In the genomic region with DNA sequence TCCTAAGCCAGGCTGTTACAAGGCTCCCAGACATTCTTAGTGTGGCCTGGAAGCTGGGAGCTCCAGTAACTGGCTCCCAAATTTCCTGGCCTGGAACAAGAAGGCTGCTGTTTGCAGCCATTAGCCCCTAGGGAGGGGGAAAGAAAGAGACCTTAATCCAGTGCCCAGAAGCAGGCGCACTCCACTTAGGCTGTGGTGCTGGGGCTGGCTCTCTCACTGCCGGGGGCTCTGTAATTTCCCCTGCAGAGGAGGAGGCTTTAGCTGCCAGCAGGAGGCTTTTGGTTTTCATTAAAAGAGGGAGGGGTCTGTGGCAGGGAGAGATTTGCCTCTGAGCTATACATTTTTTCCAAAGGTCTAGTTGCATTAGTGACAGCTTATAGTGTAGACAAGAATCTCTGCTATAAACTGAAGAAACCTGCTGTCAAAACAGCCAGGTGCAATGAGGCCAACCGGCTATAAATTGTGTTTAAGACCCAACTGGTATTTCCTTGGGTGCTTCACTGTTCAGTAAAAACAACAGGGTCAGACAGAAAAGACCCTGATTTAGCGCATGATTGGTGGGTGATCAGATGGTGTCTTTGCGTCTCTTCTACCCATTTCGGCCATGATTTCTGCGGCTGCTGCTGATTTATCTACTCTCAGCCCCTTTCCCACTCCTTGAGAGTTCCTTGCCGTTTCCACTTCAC, we compare ENCODE assay signal across 19 cellular contexts.
DNase-seq lines count a peak whose midpoint lies in the region; ATAC-seq and TF ChIP-seq lines count a peak whose summit lies in the region.
"Had no signal": no experiment of that assay in that cellular context is flagged by ENCODE, and none has a peak within 500 bp of the region (broad histone marks: within the 10 kb centered on the region; RNA-seq: fewer than 3 reads in every experiment).

No MANE protein-coding gene starts in this region.

- intact Hi-C loops in dorsolateral prefrontal cortex (cut with DNase I): no loop called here
- intact Hi-C loops in CD8-positive, alpha-beta T cell (cut with DNase I, micrococcal nuclease): no loop called here

- no peak overlapping the region for H3K4me3 ChIP-seq in dorsolateral prefrontal cortex
- no peak overlapping the region for H3K4me3 ChIP-seq in CD8-positive, alpha-beta T cell (ENCODE audit: low read depth, low read length)
- H3K4me3 ChIP-seq: upper lobe of right lung had no signal

- H3K36me3 Mint-ChIP-seq in nephron progenitor cell (ENCODE audit: low read depth): peaks cover 6% of the 10 kb centered on the region
- no peaks in the 10 kb centered on the region for H3K36me3 Mint-ChIP-seq in activated CD4-positive, alpha-beta T cell treated with anti-CD3 and anti-CD28 coated beads, Interleukin-2, amount 10 ng/mL, durations not matched to agents 7 days and 5 days (ENCODE audit: low read depth)
- H3K36me3 Mint-ChIP-seq in activated T-cell treated with anti-CD3 and anti-CD28 coated beads, Interleukin-2, amount 50 U/mL, for 4 hours (ENCODE audit: insufficient read depth): peaks cover 13% of the 10 kb centered on the region
- peaks cover 20% of the 10 kb centered on the region for H3K36me3 Mint-ChIP-seq in CD8-positive, alpha-beta T cell

- peaks cover 77% of the 10 kb centered on the region for H3K4me1 Mint-ChIP-seq in nephron progenitor cell
- peaks cover 14% of the 10 kb centered on the region for H3K4me1 Mint-ChIP-seq in activated CD4-positive, alpha-beta T cell treated with anti-CD3 and anti-CD28 coated beads, Interleukin-2, amount 10 ng/mL, durations not matched to agents 7 days and 5 days
- H3K4me1 Mint-ChIP-seq in activated T-cell treated with anti-CD3 and anti-CD28 coated beads, Interleukin-2, amount 50 U/mL, for 4 hours (ENCODE audit: low read depth): peaks cover 8% of the 10 kb centered on the region
- peaks cover 13% of the 10 kb centered on the region for H3K4me1 Mint-ChIP-seq in CD8-positive, alpha-beta T cell (ENCODE audit: low read depth)

- ATAC-seq in HG02610 (IDR thresholded peaks at IDR 0.05; ENCODE audit: unreplicated experiment): no peak
- ATAC-seq in activated T-cell treated with anti-CD3 and anti-CD28 coated beads, Interleukin-2, amount 50 U/mL, for 4 hours: no peak
- no peak for ATAC-seq in CD8-positive, alpha-beta T cell
- ATAC-seq: upper lobe of right lung had no signal

- peak overlapping the region; percentile 42 for H3K4me3 Mint-ChIP-seq in nephron progenitor cell
- no peak overlapping the region for H3K4me3 Mint-ChIP-seq in activated CD4-positive, alpha-beta T cell treated with anti-CD3 and anti-CD28 coated beads, Interleukin-2, amount 10 ng/mL, durations not matched to agents 7 days and 5 days
- H3K4me3 Mint-ChIP-seq in activated T-cell treated with anti-CD3 and anti-CD28 coated beads, Interleukin-2, amount 50 U/mL, for 4 hours: no peak overlapping the region
- H3K4me3 Mint-ChIP-seq in CD8-positive, alpha-beta T cell: no peak overlapping the region

- H3K27me3 ChIP-seq in dorsolateral prefrontal cortex: no peaks in the 10 kb centered on the region
- no peaks in the 10 kb centered on the region for H3K27me3 ChIP-seq in CD8-positive, alpha-beta T cell (ENCODE audit: insufficient read depth, low read length)
- H3K27me3 ChIP-seq: upper lobe of right lung had no signal

- no peaks in the 10 kb centered on the region for H3K36me3 ChIP-seq in CD8-positive, alpha-beta T cell (ENCODE audit: insufficient read depth, low read length)
- H3K36me3 ChIP-seq: upper lobe of right lung had no signal

- H3K9me3 Mint-ChIP-seq in nephron progenitor cell: no peaks in the 10 kb centered on the region
- no peaks in the 10 kb centered on the region for H3K9me3 Mint-ChIP-seq in activated CD4-positive, alpha-beta T cell treated with anti-CD3 and anti-CD28 coated beads, Interleukin-2, amount 10 ng/mL, durations not matched to agents 7 days and 5 days
- no peaks in the 10 kb centered on the region for H3K9me3 Mint-ChIP-seq in activated T-cell treated with anti-CD3 and anti-CD28 coated beads, Interleukin-2, amount 50 U/mL, for 4 hours
- H3K9me3 Mint-ChIP-seq in CD8-positive, alpha-beta T cell: no peaks in the 10 kb centered on the region

- CTCF ChIA-PET in activated CD4-positive, alpha-beta T cell treated with anti-CD3 and anti-CD28 coated beads, Interleukin-2, amount 10 ng/mL, durations not matched to agents 7 days and 5 days (lab: Charles Lee): no interaction called here
- CTCF ChIA-PET in CD8-positive, alpha-beta T cell (lab: Charles Lee): no interaction called here

- peak overlapping the region; percentile 96 for H3K27ac Mint-ChIP-seq in nephron progenitor cell
- H3K27ac Mint-ChIP-seq in activated CD4-positive, alpha-beta T cell treated with anti-CD3 and anti-CD28 coated beads, Interleukin-2, amount 10 ng/mL, durations not matched to agents 7 days and 5 days: no peak overlapping the region
- H3K27ac Mint-ChIP-seq in CD8-positive, alpha-beta T cell: no peak overlapping the region

- peaks cover 13% of the 10 kb centered on the region for H3K4me1 ChIP-seq in CD8-positive, alpha-beta T cell (ENCODE audit: insufficient read depth, low read length)
- H3K4me1 ChIP-seq: upper lobe of right lung had no signal

- POLR2A ChIA-PET in activated CD4-positive, alpha-beta T cell treated with anti-CD3 and anti-CD28 coated beads, Interleukin-2, amount 10 ng/mL, durations not matched to agents 7 days and 5 days (lab: Charles Lee): no interaction called here
- POLR2A ChIA-PET in CD8-positive, alpha-beta T cell (lab: Charles Lee): no interaction called here

- H3K27me3 Mint-ChIP-seq in nephron progenitor cell (ENCODE audit: low read depth, poor library complexity): peaks cover 6% of the 10 kb centered on the region
- H3K27me3 Mint-ChIP-seq in activated CD4-positive, alpha-beta T cell treated with anti-CD3 and anti-CD28 coated beads, Interleukin-2, amount 10 ng/mL, durations not matched to agents 7 days and 5 days: peaks cover 3% of the 10 kb centered on the region
- H3K27me3 Mint-ChIP-seq in activated T-cell treated with anti-CD3 and anti-CD28 coated beads, Interleukin-2, amount 50 U/mL, for 4 hours (ENCODE audit: low read depth): no peaks in the 10 kb centered on the region
- peaks cover 5% of the 10 kb centered on the region for H3K27me3 Mint-ChIP-seq in CD8-positive, alpha-beta T cell (ENCODE audit: low read depth)

- DNase-seq in D341Med (ENCODE audit: low spot score) (peak; percentile 40), NCI-H2227 (lab: John Stamatoyannopoulos, UW; ENCODE audit: unreplicated experiment) (peak; percentile 20), dorsolateral prefrontal cortex (no peak), nephron progenitor cell (peak; percentile 43)
- no peak for DNase-seq in activated CD4-positive, alpha-beta T cell treated with anti-CD3 and anti-CD28 coated beads, Interleukin-2, amount 10 ng/mL, durations not matched to agents 7 days and 5 days
- DNase-seq in activated T-cell treated with anti-CD3 and anti-CD28 coated beads, Interleukin-2, amount 50 U/mL, for 4 hours: no peak
- DNase-seq in CD8-positive, alpha-beta T cell: no peak
- DNase-seq: activated CD4-positive, alpha-beta T cell treated with anti-CD3 and anti-CD28 coated beads for 4 hours; activated gamma-delta T cell treated with Interleukin-2 at 50 U/mL for 16 hours; amniotic stem cell; cerebellar nuclear complex; NCI-H1092; NCI-H2029 treated with DMSO at 0.1 percent for 48 hours; NCI-H526; nucleus accumbens; stimulated activated naive CD4-positive, alpha-beta T cell; upper lobe of right lung had no signal

- no peaks in the 10 kb centered on the region for H3K9me3 ChIP-seq in CD8-positive, alpha-beta T cell (ENCODE audit: low read length)
- H3K9me3 ChIP-seq: upper lobe of right lung had no signal

- TF ChIP-seq CTCF in dorsolateral prefrontal cortex (IDR thresholded peaks at IDR 0.05 in 54 of 56, conservative IDR thresholded peaks at IDR 0.05 in 2 of 56; ENCODE audit: low read depth in 1 of 56, partially characterized antibody in 56 of 56) (no peak), nephron progenitor cell (IDR thresholded peaks at IDR 0.05) (no peak)
- no peak for TF ChIP-seq CTCF in CD8-positive, alpha-beta T cell (IDR thresholded peaks at IDR 0.05)

- H3K27ac ChIP-seq in dorsolateral prefrontal cortex: peak overlapping the region in 50 of 59 donors; percentile 2 to 83 (median 53)
- no peak overlapping the region for H3K27ac ChIP-seq in CD8-positive, alpha-beta T cell (ENCODE audit: low read depth, low read length)
- H3K27ac ChIP-seq: KMS-11, upper lobe of right lung had no signal

Comparison
In these comparisons a context has a peak if more than half of its experiments do, and no peak if none do; other contexts are left out.
1. DNase-seq: peak in D341Med (single experiment), NCI-H2227 (single experiment) and nephron progenitor cell (single experiment); none in dorsolateral prefrontal cortex (0 of 10), activated CD4-positive, alpha-beta T cell treated with anti-CD3 and anti-CD28 coated beads, Interleukin-2, amount 10 ng/mL, durations not matched to agents 7 days and 5 days (single experiment), activated T-cell treated with anti-CD3 and anti-CD28 coated beads, Interleukin-2, amount 50 U/mL, for 4 hours (single experiment) and CD8-positive, alpha-beta T cell (0 of 7).